Comparison of ENCODE assay signal across 10 cellular contexts in genomic region chr1:226029093-226029496, GRCh38. TPM values are rescaled to one million over a fixed set of nuclear protein-coding genes. Genes with fewer than 3 reads are reported as not detected.
DNase-seq lines count a peak whose midpoint lies in the region; ATAC-seq, FAIRE-seq and TF ChIP-seq lines count a peak whose summit lies in the region.
"Had no signal": no experiment of that assay in that cellular context is flagged by ENCODE, and none has a peak within 500 bp of the region (broad histone marks: within the 10 kb centered on the region; RNA-seq: fewer than 3 reads in every experiment).

No MANE protein-coding gene starts in this region.

- TF ChIP-seq CTCF in GM12864 (IDR thresholded peaks at IDR 0.05; ENCODE audit: low read depth, low read length, missing control alignments) (no peak), smooth muscle cell (IDR thresholded peaks at IDR 0.05; ENCODE audit: borderline replicate concordance, insufficient read depth, poor library complexity, severe bottlenecking) (no peak)

- no peak overlapping the region for H3K27ac ChIP-seq in smooth muscle cell (ENCODE audit: low read depth)
- H3K27ac ChIP-seq in caudate nucleus (ENCODE audit: low read depth, low read length), result no peak overlapping the region

- H3K9ac ChIP-seq in smooth muscle cell (ENCODE audit: low read depth), result no peak overlapping the region

- H3K4me1 Mint-ChIP-seq in activated T-cell treated with anti-CD3 and anti-CD28 coated beads, Interleukin-2, amount 50 U/mL, for 4 hours (ENCODE audit: low read depth), result peaks cover 2% of the 10 kb centered on the region

- H3F3A ChIP-seq in smooth muscle cell (ENCODE audit: low read depth), result no peaks in the 10 kb centered on the region

- no peaks in the 10 kb centered on the region for H3K36me3 ChIP-seq in smooth muscle cell (ENCODE audit: low read depth)

- no peak overlapping the region for H3K4me3 Mint-ChIP-seq in activated T-cell treated with anti-CD3 and anti-CD28 coated beads, Interleukin-2, amount 50 U/mL, for 4 hours

- no peak overlapping the region for H2AFZ ChIP-seq in smooth muscle cell (ENCODE audit: low read depth)

- H3K9me3 Mint-ChIP-seq in activated T-cell treated with anti-CD3 and anti-CD28 coated beads, Interleukin-2, amount 50 U/mL, for 4 hours, result no peaks in the 10 kb centered on the region

- H3K4me3 ChIP-seq in GM12864 (ENCODE audit: low read depth, low read length) (no peak overlapping the region), smooth muscle cell (no peak overlapping the region)

- DNase-seq in GM12864 (ENCODE audit: low read depth) (peak; percentile 60), amygdala (lab: John Stamatoyannopoulos, UW) (no peak), smooth muscle cell (lab: John Stamatoyannopoulos, UW; ENCODE audit: unreplicated experiment) (no peak), caudate nucleus (lab: John Stamatoyannopoulos, UW) (no peak)
- DNase-seq in activated T-cell treated with anti-CD3 and anti-CD28 coated beads, Interleukin-2, amount 50 U/mL, for 4 hours, result no peak
- DNase-seq: activated T-cell treated with anti-CD3 and anti-CD28 coated beads for 4 hours, Calu3 had no signal

- H4K20me1 ChIP-seq in smooth muscle cell (ENCODE audit: low read depth), result no peaks in the 10 kb centered on the region

- no peaks in the 10 kb centered on the region for H3K27me3 Mint-ChIP-seq in activated T-cell treated with anti-CD3 and anti-CD28 coated beads, Interleukin-2, amount 50 U/mL, for 4 hours (ENCODE audit: low read depth)

- peak; percentile 78 for ATAC-seq in GM21423 (IDR thresholded peaks at IDR 0.05; ENCODE audit: unreplicated experiment)
- ATAC-seq in HG03442 (IDR thresholded peaks at IDR 0.05; ENCODE audit: unreplicated experiment), result peak; percentile 86
- no peak for ATAC-seq in activated T-cell treated with anti-CD3 and anti-CD28 coated beads, Interleukin-2, amount 50 U/mL, for 4 hours

- H3K9me3 ChIP-seq in smooth muscle cell (replicated peaks; ENCODE audit: low read depth), result no peaks in the 10 kb centered on the region

- 96% methylated on average over 7 of the region's 7 CpGs for WGBS in smooth muscle cell (ENCODE audit: low lambda C conversion rate)

- no peak overlapping the region for H3K4me2 ChIP-seq in smooth muscle cell

- H3K36me3 Mint-ChIP-seq in activated T-cell treated with anti-CD3 and anti-CD28 coated beads, Interleukin-2, amount 50 U/mL, for 4 hours (ENCODE audit: insufficient read depth), result no peaks in the 10 kb centered on the region

- no peaks in the 10 kb centered on the region for H3K27me3 ChIP-seq in smooth muscle cell (ENCODE audit: low read depth)

- H3K4me1 ChIP-seq in smooth muscle cell (ENCODE audit: low read depth), result no peaks in the 10 kb centered on the region

- peak; percentile 55 for FAIRE-seq in colon (lab: Jason Lieb, UNC)

- no peaks in the 10 kb centered on the region for H3K79me2 ChIP-seq in smooth muscle cell (ENCODE audit: low read depth)

RNA-seq across cellular contexts. Expression of gene SDE2, which starts 30.0 kb away (rescaled TPM):
- 10 to 100 TPM; 27.3 to 28.8 (median 28.5) TPM for total RNA-seq in activated T-cell treated with anti-CD3 and anti-CD28 coated beads, Interleukin-2, amount 50 U/mL, for 4 hours
- 30.5 and 33.3 TPM in 2 replicates for total RNA-seq in smooth muscle cell
- 15.1 and 20.2 TPM in 2 replicates for polyA plus RNA-seq in smooth muscle cell

RNA-seq across cellular contexts. Expression of gene H3-3A, which starts 33.4 kb away (rescaled TPM):
- total RNA-seq in activated T-cell treated with anti-CD3 and anti-CD28 coated beads, Interleukin-2, amount 50 U/mL, for 4 hours, result 100 to 1,000 TPM; 328 to 367 (median 332) TPM
- total RNA-seq in smooth muscle cell, result 459 and 461 TPM in 2 replicates
- polyA plus RNA-seq in smooth muscle cell, result 426 and 430 TPM in 2 replicates

Comparison
In these comparisons a context has a peak if more than half of its experiments do, and no peak if none do; other contexts are left out.
1. ATAC-seq: peak in GM21423 (single experiment) and HG03442 (single experiment); none in activated T-cell treated with anti-CD3 and anti-CD28 coated beads, Interleukin-2, amount 50 U/mL, for 4 hours (0 of 2).